Comparison of ENCODE assay signal across 12 cellular contexts in the genomic region with DNA sequence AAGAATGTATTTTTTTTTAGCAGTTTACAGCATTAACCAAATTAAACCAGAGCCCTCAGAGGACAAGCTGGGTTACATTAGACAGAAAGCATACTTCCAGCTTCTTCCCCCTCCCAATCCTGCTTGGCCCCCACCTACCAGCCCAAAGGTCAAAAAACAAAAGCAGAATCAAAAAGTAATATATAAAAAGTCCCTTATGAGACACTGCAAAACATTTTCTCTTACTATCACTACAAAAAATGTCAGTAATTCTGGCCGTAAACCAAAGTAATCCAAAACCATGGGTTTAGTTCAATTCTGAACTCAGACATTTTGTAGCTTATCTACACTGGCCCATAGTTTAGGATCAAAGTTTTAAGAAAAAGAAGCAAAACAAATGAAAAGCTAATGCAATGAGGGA. TPM values are rescaled to one million over a fixed set of nuclear protein-coding genes. Genes with fewer than 3 reads are reported as not detected.
DNase-seq lines count a peak whose midpoint lies in the region; ATAC-seq and TF ChIP-seq lines count a peak whose summit lies in the region.
"Had no signal": no experiment of that assay in that cellular context is flagged by ENCODE, and none has a peak within 500 bp of the region (broad histone marks: within the 10 kb centered on the region; RNA-seq: fewer than 3 reads in every experiment).

No MANE protein-coding gene starts in this region.

- TF ChIP-seq EP300 in SK-N-SH (IDR thresholded peaks at IDR 0.05; ENCODE audit: borderline replicate concordance in 1 of 2, low read depth in 1 of 2, low read length in 1 of 2) = peak in 1 of 2 experiments; percentile 66; a peak in 2 of 4 replicates
- TF ChIP-seq EP300 in ovary (IDR thresholded peaks at IDR 0.05) = no peak

- H4K20me1 ChIP-seq in SK-N-SH (ENCODE audit: insufficient read depth) (no peaks in the 10 kb centered on the region), fibroblast of lung (ENCODE audit: control insufficient read depth, extremely low read depth, insufficient read depth, low read length) (no peaks in the 10 kb centered on the region)

- no peaks in the 10 kb centered on the region for H3K9me3 ChIP-seq in SK-N-SH
- no peaks in the 10 kb centered on the region for H3K9me3 ChIP-seq in fibroblast of lung (ENCODE audit: control insufficient read depth, insufficient read depth, low read depth, low read length)
- H3K9me3 ChIP-seq in ovary = no peaks in the 10 kb centered on the region
- H3K9me3 ChIP-seq: colonic mucosa, pancreas had no signal

- POLR2A ChIA-PET in BJ (lab: Charles Lee) = interaction anchor here (0.7 kb wide), 1 partner anchor 219 kb away, joined by 4 read pairs; no protein-coding TSS in a partner anchor
- POLR2A ChIA-PET in SK-N-SH (lab: Yijun Ruan, JAX) = no interaction called here

- no peaks in the 10 kb centered on the region for H3K36me3 Mint-ChIP-seq in nephron (ENCODE audit: low read depth)

- peak overlapping the region; percentile 8 to 29 (median 10) for H3K4me3 Mint-ChIP-seq in nephron
- H3K4me3 Mint-ChIP-seq: B cell had no signal

- H3K36me3 ChIP-seq in BJ (ENCODE audit: control insufficient read depth, insufficient read depth, low read length) (no peaks in the 10 kb centered on the region), SK-N-SH (replicated peaks in 1 of 2; ENCODE audit: control insufficient read depth in 1 of 2, insufficient read depth in 2 of 2, low read length in 1 of 2) (no peaks in the 10 kb centered on the region), fibroblast of lung (ENCODE audit: control insufficient read depth, insufficient read depth, low read length) (no peaks in the 10 kb centered on the region), ovary (no peaks in the 10 kb centered on the region)
- H3K36me3 ChIP-seq: colonic mucosa, pancreas had no signal

- peaks cover 45% of the 10 kb centered on the region for H3K4me1 Mint-ChIP-seq in nephron

- H3K4me3 ChIP-seq in BJ (ENCODE audit: low read depth, low read length) = no peak overlapping the region
- peak overlapping the region in 1 of 2 experiments; percentile 18; a peak in 2 of 4 replicates for H3K4me3 ChIP-seq in SK-N-SH (ENCODE audit: low read depth in 2 of 2, low read length in 1 of 2)
- no peak overlapping the region for H3K4me3 ChIP-seq in fibroblast of lung (replicated peaks in 1 of 4; ENCODE audit: control extremely low read depth in 1 of 4, insufficient read depth in 1 of 4, low read depth in 3 of 4, low read length in 4 of 4)
- H3K4me3 ChIP-seq in ovary = no peak overlapping the region
- H3K4me3 ChIP-seq: colonic mucosa, pancreas had no signal

- 8% methylated on average over 1 of the region's 1 CpG for WGBS in SK-N-SH (ENCODE audit: low lambda C conversion rate)
- WGBS in ovary, 3 donors = 3 to 17% (median 11%) methylated on average over 1 of the region's 1 CpG

- TF ChIP-seq POLR2A in ovary (IDR thresholded peaks at IDR 0.05) = no peak

- ATAC-seq in HG03280 (IDR thresholded peaks at IDR 0.05; ENCODE audit: unreplicated experiment) = no peak
- ATAC-seq in HG03469 (IDR thresholded peaks at IDR 0.05; ENCODE audit: unreplicated experiment) = no peak

- no peak for TF ChIP-seq CTCF in BJ (IDR thresholded peaks at IDR 0.05; ENCODE audit: insufficient read depth, low read depth, low read length)
- TF ChIP-seq CTCF in SK-N-SH (IDR thresholded peaks at IDR 0.05) = no peak
- no peak for TF ChIP-seq CTCF in fibroblast of lung (conservative IDR thresholded peaks at IDR 0.05 in 1 of 2, IDR thresholded peaks at IDR 0.05 in 1 of 2; ENCODE audit: low read depth in 1 of 2, low read length in 2 of 2)
- no peak for TF ChIP-seq CTCF in nephron (IDR thresholded peaks at IDR 0.05; ENCODE audit: unreplicated experiment in 3 of 3)
- TF ChIP-seq CTCF in ovary (IDR thresholded peaks at IDR 0.05) = no peak

- peak overlapping the region; percentile 87 to 90 for H3K27ac ChIP-seq in SK-N-SH (ENCODE audit: low read depth in 2 of 2, low read length in 1 of 2)
- H3K27ac ChIP-seq in fibroblast of lung (ENCODE audit: insufficient read depth, low read length) = peak overlapping the region; percentile 35
- peak overlapping the region in 1 of 2 donors; percentile 10 for H3K27ac ChIP-seq in ovary
- H3K27ac ChIP-seq: colonic mucosa had no signal

- DNase-seq in BJ (ENCODE audit: low read depth) (peak; percentile 58), SK-N-SH (no peak), fibroblast of lung (ENCODE audit: low read depth in 2 of 2) (peak; percentile 71 to 84), ovary (no peak), D341Med (ENCODE audit: low spot score) (no peak)
- DNase-seq: activated effector memory CD4-positive, alpha-beta T cell treated with anti-CD3 and anti-CD28 coated beads, Interleukin-2, amount 50 U/mL, for 16 hours; colonic mucosa; pancreas had no signal

- CTCF ChIA-PET in BJ (lab: Yijun Ruan, JAX) = interaction anchor here (0.5 to 1.6 kb wide), 6 partner anchors 9 to 987 kb away, joined by 3 to 7 read pairs (median 4); a partner anchor contains a TSS
- CTCF ChIA-PET in SK-N-SH (lab: Yijun Ruan, JAX) = interaction anchor here (1.2 to 1.3 kb wide), 3 partner anchors 10 to 199 kb away, joined by 3 to 6 read pairs (median 3); a partner anchor contains a TSS

- TF ChIP-seq RAD21 in SK-N-SH (IDR thresholded peaks at IDR 0.05; ENCODE audit: low read length) = no peak

- peak overlapping the region; percentile 93 to 96 (median 95) for H3K27ac Mint-ChIP-seq in nephron
- H3K27ac Mint-ChIP-seq: B cell had no signal

- no peak overlapping the region for H2AFZ ChIP-seq in SK-N-SH (ENCODE audit: low read depth)
- H2AFZ ChIP-seq in fibroblast of lung (ENCODE audit: low read length) = no peak overlapping the region

- no peaks in the 10 kb centered on the region for H3K9me3 Mint-ChIP-seq in nephron

- H3K79me2 ChIP-seq in SK-N-SH (ENCODE audit: insufficient read depth) (peaks cover 92% of the 10 kb centered on the region), fibroblast of lung (ENCODE audit: control insufficient read depth, insufficient read depth, low read length) (peaks cover 19% of the 10 kb centered on the region)

- no peaks in the 10 kb centered on the region for H3K27me3 ChIP-seq in BJ (ENCODE audit: control insufficient read depth, insufficient read depth, low read length)
- no peaks in the 10 kb centered on the region for H3K27me3 ChIP-seq in SK-N-SH (ENCODE audit: insufficient read depth)
- no peaks in the 10 kb centered on the region for H3K27me3 ChIP-seq in fibroblast of lung (ENCODE audit: control insufficient read depth, insufficient read depth, low read length)
- H3K27me3 ChIP-seq in ovary = no peaks in the 10 kb centered on the region
- H3K27me3 ChIP-seq: colonic mucosa, pancreas had no signal

- H3K9ac ChIP-seq in SK-N-SH (peak overlapping the region; percentile 59), fibroblast of lung (ENCODE audit: insufficient read depth, low read length) (no peak overlapping the region)

- no peaks in the 10 kb centered on the region for H3K9me2 ChIP-seq in SK-N-SH

- intact Hi-C loops in ovary (cut with DNase I) = no loop called here

- H3F3A ChIP-seq in SK-N-SH (replicated peaks; ENCODE audit: insufficient read depth) = peaks cover 50% of the 10 kb centered on the region

- H3K27me3 Mint-ChIP-seq in nephron (ENCODE audit: low read depth) = no peaks in the 10 kb centered on the region
- H3K27me3 Mint-ChIP-seq: B cell had no signal

- H3K4me2 ChIP-seq in SK-N-SH (peak overlapping the region; percentile 45), fibroblast of lung (ENCODE audit: extremely low read depth, insufficient read depth, low read length) (peak overlapping the region; percentile 73)

- peaks cover 19 to 21% of the 10 kb centered on the region in 2 experiments for H3K4me1 ChIP-seq in SK-N-SH (ENCODE audit: control insufficient read depth in 1 of 2, insufficient read depth in 2 of 2, low read depth in 1 of 2, low read length in 1 of 2)
- H3K4me1 ChIP-seq in fibroblast of lung (ENCODE audit: control insufficient read depth, extremely low read depth, insufficient read depth, low read length) = peaks cover 24% of the 10 kb centered on the region
- H3K4me1 ChIP-seq in ovary (ENCODE audit: insufficient read depth) = peaks cover 12% of the 10 kb centered on the region

TF ChIP-seq in SK-N-SH, 30 proteins besides CTCF, POLR2A, EP300 and RAD21:
- TF ChIP-seq RXRA (IDR thresholded peaks at IDR 0.05; ENCODE audit: borderline replicate concordance, low read depth) (peak; percentile 84), JUND (IDR thresholded peaks at IDR 0.05) (peak; percentile 58), NFIC (IDR thresholded peaks at IDR 0.05; ENCODE audit: borderline replicate concordance) (peak; percentile 75), TEAD4 (IDR thresholded peaks at IDR 0.05; ENCODE audit: borderline replicate concordance, insufficient read depth) (peak; percentile 63; the same call in 1 of the 2 replicates), FOSL2 (IDR thresholded peaks at IDR 0.05; ENCODE audit: borderline replicate concordance, low read depth) (peak; percentile 60; the same call in 1 of the 2 replicates), ELF1 (IDR thresholded peaks at IDR 0.05) (no peak), TCF12 (IDR thresholded peaks at IDR 0.05) (peak; percentile 85), POLR2AphosphoS5 (IDR thresholded peaks at IDR 0.05; ENCODE audit: low read depth, low read length) (peak; percentile 44; the same call in 1 of the 2 replicates), EZH2phosphoT487 (IDR thresholded peaks at IDR 0.05; ENCODE audit: borderline replicate concordance, low read depth) (no peak)
- TF ChIP-seq, protein P1, sequence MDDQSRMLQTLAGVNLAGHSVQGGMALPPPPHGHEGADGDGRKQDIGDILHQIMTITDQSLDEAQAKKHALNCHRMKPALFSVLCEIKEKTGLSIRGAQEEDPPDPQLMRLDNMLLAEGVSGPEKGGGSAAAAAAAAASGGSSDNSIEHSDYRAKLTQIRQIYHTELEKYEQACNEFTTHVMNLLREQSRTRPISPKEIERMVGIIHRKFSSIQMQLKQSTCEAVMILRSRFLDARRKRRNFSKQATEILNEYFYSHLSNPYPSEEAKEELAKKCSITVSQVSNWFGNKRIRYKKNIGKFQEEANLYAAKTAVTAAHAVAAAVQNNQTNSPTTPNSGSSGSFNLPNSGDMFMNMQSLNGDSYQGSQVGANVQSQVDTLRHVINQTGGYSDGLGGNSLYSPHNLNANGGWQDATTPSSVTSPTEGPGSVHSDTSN (IDR thresholded peaks at IDR 0.05) = peak; percentile 51

RNA-seq across cellular contexts. Expression of a gene that starts 38.0 kb away (rescaled TPM):
- polyA plus RNA-seq in BJ (2011; rRNA removed) = 50.3 and 52.9 TPM in 2 replicates
- 61.1 and 67.8 TPM in 2 replicates for polyA minus RNA-seq in BJ (2011; rRNA and poly(A)+ RNA removed)
- 49.8 and 56.6 TPM in 2 replicates for polyA plus RNA-seq in SK-N-SH (2012; rRNA removed)
- polyA plus RNA-seq in SK-N-SH (2012; cell fraction: cytosol; rRNA removed) = 42.3 and 54.5 TPM in 2 replicates
- polyA plus RNA-seq in SK-N-SH (2012; cell fraction: nucleus; rRNA removed) = 71.4 and 112 TPM in 2 replicates
- 18.7 and 25.1 TPM in 2 replicates for total RNA-seq in fibroblast of lung
- polyA plus RNA-seq in fibroblast of lung = 29.8 and 39.8 TPM in 2 replicates
- polyA plus RNA-seq in fibroblast of lung (2012) = 17.2 and 18.2 TPM in 2 replicates
- polyA minus RNA-seq in fibroblast of lung (ENCODE audit: low replicate concordance) = 46.6 and 52.9 TPM in 2 replicates
- 100 to 1,000 TPM in 4 of 7 donors, 10 to 100 TPM in 3; 73.4 to 163 (median 101) TPM for total RNA-seq in ovary
- 10 to 100 TPM; 30.9 to 76.7 TPM for polyA plus RNA-seq in ovary

Comparison
In these comparisons a context has a peak if more than half of its experiments do, and no peak if none do; other contexts are left out.
1. DNase-seq: peak in BJ (single experiment) and fibroblast of lung (2 of 2); none in SK-N-SH (single experiment), ovary (0 of 5) and D341Med (single experiment).